Comparison of ENCODE assay signal across 17 cellular contexts in the genomic region with DNA sequence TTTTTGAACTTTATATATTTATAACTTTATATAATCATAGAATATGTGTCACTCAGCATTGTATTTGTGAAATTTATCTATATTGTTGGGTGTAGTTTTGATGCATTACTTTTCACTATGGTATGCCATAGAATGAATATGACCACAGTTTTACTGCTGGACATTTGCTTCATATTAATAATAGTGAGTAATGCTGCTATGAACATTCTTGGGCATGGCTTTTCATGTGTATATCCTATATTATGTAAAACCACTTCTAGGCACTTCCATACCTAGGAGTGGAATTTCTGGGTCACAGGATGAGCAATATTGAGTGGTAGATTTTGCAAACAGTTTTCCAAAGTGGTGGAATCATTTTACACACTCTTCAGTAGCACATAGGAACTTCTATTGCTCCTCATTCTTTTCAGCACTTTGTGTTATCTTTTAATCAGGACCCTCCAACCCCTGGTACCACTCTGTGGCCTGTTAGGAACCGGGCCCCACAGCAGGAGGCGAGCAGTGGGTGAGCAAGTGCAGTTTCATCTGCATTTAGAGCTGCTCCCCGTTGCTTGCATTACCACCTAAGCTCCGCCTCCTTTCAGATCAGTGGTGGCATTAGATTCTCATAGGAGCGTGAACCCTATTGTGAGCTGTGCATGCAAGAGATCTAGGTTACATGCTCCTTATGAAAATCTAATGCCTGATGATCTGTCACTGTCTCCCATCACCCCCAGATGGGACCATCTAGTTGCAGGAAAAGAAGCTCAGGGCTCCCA. TPM values are rescaled to one million over a fixed set of nuclear protein-coding genes. Genes with fewer than 3 reads are reported as not detected.
"Had no signal": no experiment of that assay in that cellular context is flagged by ENCODE, and none has a peak within 500 bp of the region (broad histone marks: within the 10 kb centered on the region; RNA-seq: fewer than 3 reads in every experiment).

No MANE protein-coding gene starts in this region.

- ATAC-seq: stimulated activated effector memory CD8-positive, alpha-beta T cell treated with anti-CD3 and anti-CD28 coated beads, Interleukin-12 subunit alpha, Interleukin-12 subunit beta, amount 100 ng/mL, for 72 hours had no signal

- H3K4me3 ChIP-seq: thoracic aorta, vagina had no signal

- H3K27me3 Mint-ChIP-seq: dendritic cell treated with granulocyte-macrophage colony-stimulating factor and Interleukin-4, amounts not matched to agents 40 ng/mL and 50 ng/mL, for 4 days had no signal

- H3K27me3 ChIP-seq: vagina had no signal

- H3K9me3 Mint-ChIP-seq: activated CD4-positive, alpha-beta T cell treated with anti-CD3 and anti-CD28 coated beads, Interleukin-2, amount 10 ng/mL, durations not matched to agents 24 days and 14 days; activated naive CD8-positive, alpha-beta T cell treated with anti-CD3 and anti-CD28 coated beads, Interleukin-2, amount 10 ng/mL, durations not matched to agents 7 days and 5 days; activated T-helper 1 cell treated with anti-CD3 and anti-CD28 coated beads, Interleukin-12 subunit alpha, Interleukin-12 subunit beta, Interleukin-2, Interleukin-4 antibody, amounts not matched to agents 30 ng/mL and 10 ng/mL and 1 ng/mL, durations not matched to agents 14 hours and 24 hours and 36 hours; stimulated activated effector memory CD8-positive, alpha-beta T cell treated with anti-CD3 and anti-CD28 coated beads, Interleukin-12 subunit alpha, Interleukin-12 subunit beta, amount 100 ng/mL, for 72 hours had no signal

- H3K4me1 Mint-ChIP-seq: activated CD4-positive, alpha-beta T cell treated with anti-CD3 and anti-CD28 coated beads, Interleukin-2, amount 10 ng/mL, durations not matched to agents 24 days and 14 days; activated naive CD8-positive, alpha-beta T cell treated with anti-CD3 and anti-CD28 coated beads, Interleukin-2, amount 10 ng/mL, durations not matched to agents 7 days and 5 days; stimulated activated effector memory CD8-positive, alpha-beta T cell treated with anti-CD3 and anti-CD28 coated beads, Interleukin-12 subunit alpha, Interleukin-12 subunit beta, amount 100 ng/mL, for 72 hours had no signal

- H3K9me3 ChIP-seq: thoracic aorta, vagina had no signal

- FAIRE-seq: TTC549 had no signal

- H3K4me1 ChIP-seq: vagina had no signal

- H3K27ac Mint-ChIP-seq: activated CD4-positive, alpha-beta T cell treated with anti-CD3 and anti-CD28 coated beads, Interleukin-2, amount 10 ng/mL, durations not matched to agents 24 days and 14 days; activated naive CD8-positive, alpha-beta T cell treated with anti-CD3 and anti-CD28 coated beads, Interleukin-2, amount 10 ng/mL, durations not matched to agents 7 days and 5 days; activated T-helper 1 cell treated with anti-CD3 and anti-CD28 coated beads, Interleukin-12 subunit alpha, Interleukin-12 subunit beta, Interleukin-2, Interleukin-4 antibody, amounts not matched to agents 30 ng/mL and 10 ng/mL and 1 ng/mL, durations not matched to agents 14 hours and 24 hours and 36 hours; dendritic cell treated with granulocyte-macrophage colony-stimulating factor and Interleukin-4, amounts not matched to agents 40 ng/mL and 50 ng/mL, for 4 days; nephron; stimulated activated effector memory CD8-positive, alpha-beta T cell treated with anti-CD3 and anti-CD28 coated beads, Interleukin-12 subunit alpha, Interleukin-12 subunit beta, amount 100 ng/mL, for 72 hours had no signal

- H3K27ac ChIP-seq: thoracic aorta, vagina had no signal

- H3K4me3 Mint-ChIP-seq: activated CD4-positive, alpha-beta T cell treated with anti-CD3 and anti-CD28 coated beads, Interleukin-2, amount 10 ng/mL, durations not matched to agents 24 days and 14 days; activated naive CD8-positive, alpha-beta T cell treated with anti-CD3 and anti-CD28 coated beads, Interleukin-2, amount 10 ng/mL, durations not matched to agents 7 days and 5 days; activated T-helper 1 cell treated with anti-CD3 and anti-CD28 coated beads, Interleukin-12 subunit alpha, Interleukin-12 subunit beta, Interleukin-2, Interleukin-4 antibody, amounts not matched to agents 30 ng/mL and 10 ng/mL and 1 ng/mL, durations not matched to agents 14 hours and 24 hours and 36 hours; dendritic cell treated with granulocyte-macrophage colony-stimulating factor and Interleukin-4, amounts not matched to agents 40 ng/mL and 50 ng/mL, for 4 days; nephron; stimulated activated effector memory CD8-positive, alpha-beta T cell treated with anti-CD3 and anti-CD28 coated beads, Interleukin-12 subunit alpha, Interleukin-12 subunit beta, amount 100 ng/mL, for 72 hours had no signal

- H3K36me3 Mint-ChIP-seq: activated naive CD8-positive, alpha-beta T cell treated with anti-CD3 and anti-CD28 coated beads, Interleukin-2, amount 10 ng/mL, durations not matched to agents 7 days and 5 days; stimulated activated effector memory CD8-positive, alpha-beta T cell treated with anti-CD3 and anti-CD28 coated beads, Interleukin-12 subunit alpha, Interleukin-12 subunit beta, amount 100 ng/mL, for 72 hours had no signal

- DNase-seq: activated CD4-positive, alpha-beta T cell treated with anti-CD3 and anti-CD28 coated beads, Interleukin-2, amount 10 ng/mL, durations not matched to agents 24 days and 14 days; activated CD4-positive, CD25-positive, alpha-beta regulatory T cell; activated CD8-positive, alpha-beta memory T cell treated with anti-CD3 and anti-CD28 coated beads, Interleukin-2, amount 50 U/mL, for 48 hours; activated naive CD8-positive, alpha-beta T cell treated with anti-CD3 and anti-CD28 coated beads, Interleukin-2, amount 10 ng/mL, durations not matched to agents 7 days and 5 days; effector memory CD4-positive, alpha-beta T cell; glutamatergic neuron; hypothalamus; nucleus accumbens; posterior cingulate gyrus; retina had no signal

- H3K36me3 ChIP-seq: thoracic aorta, vagina had no signal

RNA-seq across cellular contexts. Expression of gene CNIH3, which starts 56.0 kb away (rescaled TPM):
- total RNA-seq: vagina had no signal
